Comparison of ENCODE assay signal across 9 cellular contexts in the genomic region with DNA sequence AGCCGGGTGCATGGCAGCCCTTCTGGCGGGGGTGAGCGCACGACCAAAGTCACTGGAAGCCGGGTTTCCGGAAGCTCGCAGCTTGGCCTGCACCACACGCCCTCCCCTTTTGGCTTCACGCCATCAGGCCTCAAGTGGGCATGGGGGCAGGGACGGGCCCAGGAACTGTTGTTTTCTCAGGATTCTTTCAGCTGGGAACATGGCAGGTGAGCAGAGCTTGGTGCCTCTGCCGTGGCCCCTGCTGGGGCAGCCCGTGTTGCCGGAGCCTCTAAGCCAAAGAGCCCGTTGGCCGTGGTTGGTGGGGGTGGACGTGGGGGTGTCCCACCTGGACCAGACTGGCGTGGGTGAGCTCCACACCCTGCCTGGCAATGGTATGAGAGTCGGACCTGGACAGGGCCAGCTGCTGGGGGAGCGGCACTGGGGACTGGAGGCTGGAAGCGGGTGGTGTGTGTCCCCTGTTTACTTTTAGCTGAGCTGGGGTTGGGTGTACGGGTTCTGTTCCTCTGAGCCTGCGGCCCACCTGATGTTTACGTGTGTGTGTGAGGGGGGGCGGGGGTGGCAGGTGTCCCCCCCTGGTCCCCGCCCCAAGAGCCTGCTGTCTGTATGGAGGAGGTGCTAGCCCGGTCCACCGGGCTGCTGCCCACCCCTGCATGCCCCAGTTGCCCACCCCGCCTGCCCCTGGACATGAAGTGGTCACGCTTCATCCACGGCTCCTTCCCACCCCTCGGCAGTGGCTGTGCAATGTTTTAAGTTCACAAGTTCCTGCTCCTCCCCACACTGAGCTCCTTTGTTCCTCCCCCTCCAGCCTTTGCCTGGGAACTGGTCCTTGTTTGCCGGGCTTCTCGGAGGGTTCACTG. TPM values are rescaled to one million over a fixed set of nuclear protein-coding genes. Genes with fewer than 3 reads are reported as not detected.
DNase-seq lines count a peak whose midpoint lies in the region; TF ChIP-seq lines count a peak whose summit lies in the region.
"Had no signal": no experiment of that assay in that cellular context is flagged by ENCODE, and none has a peak within 500 bp of the region (broad histone marks: within the 10 kb centered on the region; RNA-seq: fewer than 3 reads in every experiment).

No MANE protein-coding gene starts in this region.

- no peak for TF ChIP-seq CTCF in endodermal cell (conservative IDR thresholded peaks at IDR 0.05)

- H3K9me3 Mint-ChIP-seq in endodermal cell, result no peaks in the 10 kb centered on the region

- no peaks in the 10 kb centered on the region for H3K4me1 ChIP-seq in endodermal cell (ENCODE audit: control insufficient read depth, insufficient read depth, low read length)

- no peak overlapping the region for H3K4me3 Mint-ChIP-seq in endodermal cell

- no peaks in the 10 kb centered on the region for H3K27me3 ChIP-seq in endodermal cell (ENCODE audit: control insufficient read depth, insufficient read depth, low read length, poor library complexity, severe bottlenecking)

- no peaks in the 10 kb centered on the region for H3K27me3 Mint-ChIP-seq in endodermal cell (ENCODE audit: insufficient read depth)

- no peak overlapping the region for H3K27ac ChIP-seq in endodermal cell (ENCODE audit: low read depth, low read length)
- H3K27ac ChIP-seq: 22Rv1 had no signal

- H3K9me3 ChIP-seq in endodermal cell (ENCODE audit: control insufficient read depth, low read length), result no peaks in the 10 kb centered on the region

- H3K9ac ChIP-seq in endodermal cell (ENCODE audit: extremely low read depth, low read length, poor library complexity, severe bottlenecking), result no peak overlapping the region

- 91 to 95% methylated on average over 18 to 33 of the region's 33 CpGs for WGBS in endodermal cell (ENCODE audit: insufficient coverage in 1 of 2, insufficient read length in 1 of 2), 2 experiments

- H3K4me3 ChIP-seq in endodermal cell (ENCODE audit: low read length), result no peak overlapping the region

- H3K36me3 Mint-ChIP-seq in endodermal cell (ENCODE audit: low read depth), result no peaks in the 10 kb centered on the region

- no peaks in the 10 kb centered on the region for H3K36me3 ChIP-seq in endodermal cell (ENCODE audit: control insufficient read depth, insufficient read depth, low read length)

- no peak overlapping the region for H3K27ac Mint-ChIP-seq in endodermal cell

- no peaks in the 10 kb centered on the region for H3K4me1 Mint-ChIP-seq in endodermal cell

- peak; percentile 68 for DNase-seq in DMS 273 (lab: John Stamatoyannopoulos, UW; ENCODE audit: unreplicated experiment)
- DNase-seq in DMS 273 treated with DMSO at 0.1 percent for 48 hours (lab: John Stamatoyannopoulos, UW), result no peak
- DNase-seq in NCI-H2196 (lab: John Stamatoyannopoulos, UW; ENCODE audit: unreplicated experiment), result peak; percentile 65
- peak; percentile 48 for DNase-seq in endodermal cell
- DNase-seq in retina, result peak; percentile 1
- DNase-seq in stimulated activated CD8-positive, alpha-beta memory T cell treated with anti-CD3 and anti-CD28 coated beads, Interleukin-4, amount 100 ng/mL, for 48 hours, result no peak
- no peak for DNase-seq in UCSD-AML1 (lab: John Stamatoyannopoulos, UW; ENCODE audit: unreplicated experiment)
- no peak for DNase-seq in foreskin melanocyte

RNA-seq across cellular contexts. Expression of a gene that starts 28.7 kb away (rescaled TPM):
- not detected for total RNA-seq in endodermal cell
- polyA plus RNA-seq in endodermal cell (2013, experiment 1 of 2), result 0.04 TPM
- polyA plus RNA-seq in endodermal cell (2013, experiment 2 of 2), result not detected

RNA-seq across cellular contexts. Expression of a gene that starts 30.9 kb away (rescaled TPM):
- total RNA-seq in endodermal cell, result 10 to 100 TPM; 38.9 to 43.1 TPM
- polyA plus RNA-seq in endodermal cell (2013, experiment 1 of 2), result 13.9 TPM
- polyA plus RNA-seq in endodermal cell (2013, experiment 2 of 2), result 15.1 TPM

Comparison
In these comparisons a context has a peak if more than half of its experiments do, and no peak if none do; other contexts are left out.
1. DNase-seq: peak in DMS 273 (single experiment), NCI-H2196 (single experiment), endodermal cell (single experiment) and retina (single experiment); none in DMS 273 treated with DMSO at 0.1 percent for 48 hours (single experiment), stimulated activated CD8-positive, alpha-beta memory T cell treated with anti-CD3 and anti-CD28 coated beads, Interleukin-4, amount 100 ng/mL, for 48 hours (single experiment), UCSD-AML1 (single experiment) and foreskin melanocyte (single experiment).